In the genomic region with DNA sequence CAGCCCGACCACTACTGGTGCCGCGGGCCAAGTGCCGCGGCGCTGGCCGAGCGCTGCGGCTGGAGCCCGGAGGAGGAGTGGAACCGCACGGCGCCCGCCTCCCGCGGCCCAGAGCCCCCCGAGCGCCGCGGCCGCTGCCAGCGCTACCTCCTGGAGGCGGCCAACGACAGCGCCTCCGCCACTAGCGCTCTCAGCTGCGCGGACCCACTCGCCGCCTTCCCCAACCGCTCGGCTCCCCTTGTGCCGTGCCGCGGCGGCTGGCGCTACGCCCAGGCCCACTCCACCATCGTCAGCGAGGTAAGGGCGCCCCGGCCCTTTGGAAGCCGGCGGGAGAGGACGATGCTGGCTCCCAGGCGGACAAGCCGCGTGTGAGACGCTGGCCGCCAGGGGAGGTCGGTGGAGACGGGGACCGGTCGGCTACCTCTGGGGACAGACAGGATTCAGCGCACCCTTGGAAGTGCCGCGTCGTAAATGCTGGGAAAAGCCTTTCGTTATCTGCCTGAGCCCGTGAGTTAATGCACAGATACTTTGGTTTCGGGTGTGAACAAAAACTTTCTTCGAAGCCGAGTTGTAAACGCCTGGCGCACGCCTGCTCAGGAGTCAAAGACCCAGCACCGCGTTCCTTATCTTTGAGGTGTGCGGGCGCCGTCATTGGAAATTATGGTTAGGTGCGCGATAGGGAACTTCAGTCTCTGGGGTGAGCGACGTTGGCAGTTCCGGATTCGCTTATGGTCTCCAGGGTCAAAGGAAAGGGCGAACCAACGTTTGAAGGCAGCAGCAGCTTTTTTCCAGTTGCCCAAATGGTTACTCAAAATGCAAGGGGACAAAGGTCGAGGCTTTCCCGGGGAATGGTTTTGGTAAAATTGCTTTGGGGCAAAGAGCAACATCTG, we compare ENCODE assay signal across 8 cellular contexts. TPM values are rescaled to one million over a fixed set of nuclear protein-coding genes. Genes with fewer than 3 reads are reported as not detected.
DNase-seq lines count a peak whose midpoint lies in the region; ATAC-seq and TF ChIP-seq lines count a peak whose summit lies in the region.

No MANE protein-coding gene starts in this region.

- H3K36me3 ChIP-seq in heart left ventricle: no peaks in the 10 kb centered on the region

- peak overlapping the region; percentile 31 for H3K4me3 Mint-ChIP-seq in T-helper 17 cell
- H3K4me3 Mint-ChIP-seq in progenitor cell of endocrine pancreas (ENCODE audit: low read depth): peak overlapping the region; percentile 66

- H3K4me3 ChIP-seq in heart left ventricle: peak overlapping the region; percentile 43 to 65 (median 51)

- peaks cover 8% of the 10 kb centered on the region for H3K4me1 Mint-ChIP-seq in T-helper 17 cell
- H3K4me1 Mint-ChIP-seq in progenitor cell of endocrine pancreas (ENCODE audit: low read depth): peaks cover 5% of the 10 kb centered on the region

- intact Hi-C loops in heart left ventricle (cut with DNase I): loop anchor here in 2 of 10 donors (2.0 to 10.0 kb wide), 2 partner anchors 38 to 106 kb away; no protein-coding TSS in a partner anchor

- H3K36me3 Mint-ChIP-seq in T-helper 17 cell (ENCODE audit: low read depth): peaks cover 9% of the 10 kb centered on the region
- no peaks in the 10 kb centered on the region for H3K36me3 Mint-ChIP-seq in progenitor cell of endocrine pancreas (ENCODE audit: insufficient read depth)

- H3K9me3 ChIP-seq in T-helper 17 cell (ENCODE audit: control insufficient read depth, low read length, poor library complexity, severe bottlenecking) (no peaks in the 10 kb centered on the region), heart left ventricle (no peaks in the 10 kb centered on the region)

- TF ChIP-seq CTCF in heart left ventricle (IDR thresholded peaks at IDR 0.05): peak in 1 of 12 donors; percentile 9
- peak; percentile 4 for TF ChIP-seq CTCF in progenitor cell of endocrine pancreas (IDR thresholded peaks at IDR 0.05; ENCODE audit: unreplicated experiment)

- TF ChIP-seq POLR2A in heart left ventricle (IDR thresholded peaks at IDR 0.05): no peak

- H3K27ac Mint-ChIP-seq in T-helper 17 cell (no peak overlapping the region), progenitor cell of endocrine pancreas (no peak overlapping the region)

- H3K27me3 ChIP-seq in heart left ventricle: peaks cover 0 to 46% (median 11%) of the 10 kb centered on the region in 9 donors

- ATAC-seq in T-helper 17 cell (no peak), heart left ventricle (peak in 3 of 4 donors; percentile 44 to 80 (median 53))

- peak; percentile 30 for DNase-seq in EL
- no peak for DNase-seq in T-helper 17 cell
- DNase-seq in heart left ventricle: peak in 2 of 5 donors; percentile 27 to 34
- peak; percentile 28 for DNase-seq in progenitor cell of endocrine pancreas (ENCODE audit: low spot score, unreplicated experiment)
- DNase-seq in NCI-H82 treated with DMSO at 0.1 percent for 48 hours (lab: John Stamatoyannopoulos, UW; ENCODE audit: unreplicated experiment): no peak
- no peak for DNase-seq in NCI-H2171 (lab: John Stamatoyannopoulos, UW)
- no peak for DNase-seq in activated CD8-positive, alpha-beta memory T cell treated with anti-CD3 and anti-CD28 coated beads, Interleukin-2, amount 50 U/mL, for 4 hours
- DNase-seq in NCI-H2171 treated with DMSO at 0.1 percent for 48 hours (lab: John Stamatoyannopoulos, UW): no peak

- H3K27me3 Mint-ChIP-seq in T-helper 17 cell (peaks cover 67% of the 10 kb centered on the region), progenitor cell of endocrine pancreas (peaks cover 70% of the 10 kb centered on the region)

- peak overlapping the region in 6 of 12 donors; percentile 9 to 87 (median 38) for H3K27ac ChIP-seq in heart left ventricle

- H3K4me1 ChIP-seq in heart left ventricle: peaks cover 0 to 19% (median 0%) of the 10 kb centered on the region in 12 donors

- no peaks in the 10 kb centered on the region for H3K9me3 Mint-ChIP-seq in progenitor cell of endocrine pancreas (ENCODE audit: low read depth)

- 1 to 4% (median 2%) methylated on average over 31 to 82 of the region's 82 CpGs for WGBS in heart left ventricle, 4 donors

RNA-seq across cellular contexts. Expression of a gene that starts 0.6 kb away (rescaled TPM):
- total RNA-seq in T-helper 17 cell (not detected), heart left ventricle (1 to 10 TPM in 4 of 9 donors, under 1 TPM in 5; 0.45 to 3.0 (median 0.75) TPM), progenitor cell of endocrine pancreas (1.7 and 2.3 TPM in 2 replicates)
- polyA plus RNA-seq in heart left ventricle: under 1 TPM; 0.61 to 0.80 TPM

Comparison
In these comparisons a context has a peak if more than half of its experiments do, and no peak if none do; other contexts are left out.
1. DNase-seq: peak in EL (single experiment) and progenitor cell of endocrine pancreas (single experiment); none in T-helper 17 cell (0 of 3), NCI-H82 treated with DMSO at 0.1 percent for 48 hours (single experiment), NCI-H2171 (single experiment), activated CD8-positive, alpha-beta memory T cell treated with anti-CD3 and anti-CD28 coated beads, Interleukin-2, amount 50 U/mL, for 4 hours (single experiment) and NCI-H2171 treated with DMSO at 0.1 percent for 48 hours (single experiment).